ENCODE assay signal across 8 cellular contexts in genomic region chr19:11339254-11340098, GRCh38. TPM values are rescaled to one million over a fixed set of nuclear protein-coding genes. Genes with fewer than 3 reads are reported as not detected.
DNase-seq lines count a peak whose midpoint lies in the region; ATAC-seq and TF ChIP-seq lines count a peak whose summit lies in the region.

TSS of gene RAB3D (minus strand) at chr19:11339657. CDS start at chr19:11337399, 2,258 bp downstream.

- ATAC-seq in GM18505 (IDR thresholded peaks at IDR 0.05; ENCODE audit: unreplicated experiment) (peak; percentile 67), HG03175 (IDR thresholded peaks at IDR 0.05; ENCODE audit: unreplicated experiment) (no peak)

- H3K27me3 ChIP-seq in HUES48 (ENCODE audit: control insufficient read depth, insufficient read depth, low read length), result no peaks in the 10 kb centered on the region

- H3K4me1 ChIP-seq in HUES48 (ENCODE audit: control insufficient read depth, insufficient read depth, low read length) (0 out of 2 replicates have a peak, but pooled peaks cover 2% of the 10 kb centered on the region), OCI-LY7 (ENCODE audit: insufficient read depth, low read length, poor library complexity, severe bottlenecking) (peaks cover 25% of the 10 kb centered on the region)

- H3K9me3 ChIP-seq in HUES48 (ENCODE audit: control insufficient read depth, insufficient read depth, low read length), result no peaks in the 10 kb centered on the region
- H3K9me3 ChIP-seq in OCI-LY7 (ENCODE audit: low read length), result no peaks in the 10 kb centered on the region

- intact Hi-C loops in OCI-LY7 (cut with micrococcal nuclease; ENCODE audit: unreplicated experiment), result no loop called here

- CTCF ChIA-PET in OCI-LY7 (lab: Charles Lee; ENCODE audit: unreplicated experiment), result interaction anchor here (0.5 to 0.8 kb wide), 2 partner anchors 16 to 35 kb away, joined by 3 read pairs; partner anchors contain the start of gene SWSAP1

- peak; percentile 52 for TF ChIP-seq POLR2A in GM18505 (IDR thresholded peaks at IDR 0.05; ENCODE audit: borderline replicate concordance, extremely low read depth, insufficient read depth, insufficient read length)

- no peaks in the 10 kb centered on the region for H3K79me2 ChIP-seq in OCI-LY7 (ENCODE audit: insufficient read depth, low read depth, low read length)

- peak within 1 kb of the TSS; percentile 87 for H3K4me2 ChIP-seq in OCI-LY7 (ENCODE audit: low read length)

- no peaks in the 10 kb centered on the region for H3K9me2 ChIP-seq in OCI-LY7 (ENCODE audit: insufficient read depth, low read length)

- POLR2A ChIA-PET in OCI-LY7 (lab: Charles Lee), result interaction anchor here (0.7 to 1.1 kb wide), 3 partner anchors 12 to 37 kb away, joined by 3 to 4 read pairs (median 3); no protein-coding TSS in a partner anchor

- no peaks in the 10 kb centered on the region for H4K20me1 ChIP-seq in OCI-LY7 (ENCODE audit: insufficient read depth, low read length)

- H3K36me3 ChIP-seq in HUES48 (ENCODE audit: control insufficient read depth, insufficient read depth, low read length) (peaks cover 17% of the 10 kb centered on the region), OCI-LY7 (ENCODE audit: insufficient read depth, low read length) (peaks cover 7% of the 10 kb centered on the region)

- BruUV-seq in OCI-LY7 (replicated peaks; lab: Mats Ljungman, UMichigan), result no TSS peak

- peak within 1 kb of the TSS; percentile 40 for H3K27ac ChIP-seq in HUES48 (ENCODE audit: low read depth, low read length)
- H3K27ac ChIP-seq in OCI-LY7 (ENCODE audit: low read depth, low read length, poor library complexity, severe bottlenecking), result no peak within 1 kb of the TSS

- TF ChIP-seq CTCF in OCI-LY7 (conservative IDR thresholded peaks at IDR 0.05; ENCODE audit: low read length), result no peak
- no peak for TF ChIP-seq CTCF in epithelial cell of esophagus (IDR thresholded peaks at IDR 0.05; ENCODE audit: insufficient read depth, low read depth, low read length, missing control alignments)

- peak within 1 kb of the TSS; percentile 73 for H3K4me3 ChIP-seq in HUES48 (ENCODE audit: low read depth, low read length)
- H3K4me3 ChIP-seq in OCI-LY7 (ENCODE audit: low read depth, low read length, poor library complexity, severe bottlenecking), result peak within 1 kb of the TSS; percentile 74
- peak within 1 kb of the TSS; percentile 67 for H3K4me3 ChIP-seq in epithelial cell of esophagus (ENCODE audit: low read length)

- peak within 1 kb of the TSS; percentile 75 for H2AFZ ChIP-seq in OCI-LY7 (ENCODE audit: low read length)

- DNase-seq in OCI-LY7 (ENCODE audit: low spot score), result peak; percentile 90
- DNase-seq in activated T-cell treated with anti-CD3 and anti-CD28 coated beads for 24 hours (ENCODE audit: low read depth), result peak; percentile 79
- DNase-seq in epithelial cell of esophagus (ENCODE audit: low read depth), result peak; percentile 91
- DNase-seq in midbrain (lab: John Stamatoyannopoulos, UW), result peak; percentile 81
- DNase-seq in stimulated activated CD8-positive, alpha-beta memory T cell treated with anti-CD3 and anti-CD28 coated beads, Interleukin-15, amount 100 ng/mL, for 4 hours (ENCODE audit: low read depth in 2 of 2), result peak; percentile 50 to 58

- no peak within 1 kb of the TSS for H3K9ac ChIP-seq in HUES48 (ENCODE audit: low read depth, low read length)

RNA-seq across cellular contexts. Expression of gene RAB3D, which starts in this region (rescaled TPM):
- total RNA-seq in OCI-LY7 (2014; rRNA removed; shearing (Covaris generic)), result 1.1 and 1.9 TPM in 2 replicates
- 7.7 and 8.4 TPM in 2 replicates for total RNA-seq in OCI-LY7 (2022)
